ENCODE assay signal across 23 cellular contexts in the genomic region with DNA sequence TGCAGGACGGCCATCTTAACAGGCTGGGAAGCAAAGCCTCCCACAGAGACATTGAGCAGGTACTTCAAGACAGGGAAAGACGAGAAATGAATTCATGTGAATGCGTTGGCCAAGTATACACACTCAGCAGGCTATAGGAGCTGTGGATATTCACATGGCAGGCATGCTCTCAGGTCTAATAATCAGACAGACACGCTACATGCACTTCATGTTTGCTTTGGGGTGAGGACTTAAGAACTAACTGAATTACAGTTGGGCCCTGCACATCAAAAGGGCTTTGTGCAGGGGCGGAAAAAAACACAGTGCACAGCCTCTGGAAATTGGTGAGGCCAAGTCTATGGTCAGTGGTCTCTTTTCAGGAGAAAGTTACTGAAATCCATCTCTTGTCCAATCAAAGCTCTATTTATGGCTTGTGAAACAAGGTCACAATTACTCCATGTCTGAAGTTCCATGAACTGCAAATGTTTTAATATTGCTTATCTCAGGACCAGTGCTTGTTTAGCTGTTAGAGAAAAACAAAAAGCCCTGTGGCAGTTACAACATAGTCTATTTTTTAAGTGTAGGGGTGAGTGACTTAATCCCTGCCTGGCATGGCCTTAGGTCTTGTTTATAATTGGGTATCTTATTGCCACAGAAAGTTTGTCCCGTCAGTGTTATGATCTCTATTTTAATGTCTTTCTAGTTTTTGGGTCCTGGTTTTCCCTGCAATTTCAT.
"Had no signal": no experiment of that assay in that cellular context is flagged by ENCODE, and none has a peak within 500 bp of the region (broad histone marks: within the 10 kb centered on the region; RNA-seq: fewer than 3 reads in every experiment).

No MANE protein-coding gene starts in this region.

- H3K9me3 ChIP-seq: colonic mucosa, left lung, neutrophil, pancreas, right lobe of liver, thoracic aorta, tibial nerve, upper lobe of left lung had no signal

- ATAC-seq: left lung; naive thymus-derived CD4-positive, alpha-beta T cell; stimulated activated naive B cell treated with anti-CD40 and anti-IgM and Interleukin-4, amounts not matched to agents 10 μg/mL and 1 μg/mL and 100 μg/mL, for 72 hours had no signal

- H3K4me3 ChIP-seq: colonic mucosa, left lung, pancreas, right lobe of liver, thoracic aorta, tibial nerve, upper lobe of left lung had no signal

- H3K36me3 ChIP-seq: colonic mucosa, left lung, neutrophil, pancreas, right lobe of liver, thoracic aorta, tibial nerve, upper lobe of left lung had no signal

- H3K27ac Mint-ChIP-seq: dendritic cell treated with granulocyte-macrophage colony-stimulating factor and Interleukin-4, amounts not matched to agents 40 ng/mL and 50 ng/mL, for 4 days; naive thymus-derived CD4-positive, alpha-beta T cell; stimulated activated naive B cell treated with anti-CD40 and anti-IgM and Interleukin-4, amounts not matched to agents 10 μg/mL and 1 μg/mL and 100 μg/mL, for 72 hours; stimulated activated naive CD8-positive, alpha-beta T cell treated with anti-CD3 and anti-CD28 coated beads, Interleukin-15, Interleukin-2, amounts not matched to agents 100 ng/mL and 50 ng/mL, for 24 hours had no signal

- H3K4me1 Mint-ChIP-seq: stimulated activated naive B cell treated with anti-CD40 and anti-IgM and Interleukin-4, amounts not matched to agents 10 μg/mL and 1 μg/mL and 100 μg/mL, for 72 hours had no signal

- H3K36me3 Mint-ChIP-seq: naive thymus-derived CD4-positive, alpha-beta T cell; stimulated activated naive B cell treated with anti-CD40 and anti-IgM and Interleukin-4, amounts not matched to agents 10 μg/mL and 1 μg/mL and 100 μg/mL, for 72 hours had no signal

- H3K4me3 Mint-ChIP-seq: dendritic cell treated with granulocyte-macrophage colony-stimulating factor and Interleukin-4, amounts not matched to agents 40 ng/mL and 50 ng/mL, for 4 days; naive thymus-derived CD4-positive, alpha-beta T cell; stimulated activated naive B cell treated with anti-CD40 and anti-IgM and Interleukin-4, amounts not matched to agents 10 μg/mL and 1 μg/mL and 100 μg/mL, for 72 hours; stimulated activated naive CD8-positive, alpha-beta T cell treated with anti-CD3 and anti-CD28 coated beads, Interleukin-15, Interleukin-2, amounts not matched to agents 100 ng/mL and 50 ng/mL, for 24 hours had no signal

- DNase-seq: colonic mucosa; effector CD8-positive, alpha-beta T cell; erythroblast; head of caudate nucleus; kidney; left lung; mesenchymal stem cell; midbrain; naive thymus-derived CD4-positive, alpha-beta T cell; pancreas; right lobe of liver; small intestine; stimulated activated CD4-positive, alpha-beta T cell treated with anti-CD3 and anti-CD28 coated beads, Interleukin-15, amount 100 ng/mL, for 24 hours; stimulated activated CD4-positive, alpha-beta T cell treated with anti-CD3 and anti-CD28 coated beads, Interleukin-2, amount 100 ng/mL, for 48 hours; stimulated activated naive B cell treated with anti-CD40 and anti-IgM and Interleukin-4, amounts not matched to agents 10 μg/mL and 1 μg/mL and 100 μg/mL, for 72 hours; upper lobe of left lung had no signal

- FAIRE-seq: frontal cortex, kidney, pancreas, small intestine, urothelium cell line had no signal

- H3K9me3 Mint-ChIP-seq: dendritic cell treated with granulocyte-macrophage colony-stimulating factor and Interleukin-4, amounts not matched to agents 40 ng/mL and 50 ng/mL, for 4 days; naive thymus-derived CD4-positive, alpha-beta T cell; stimulated activated naive B cell treated with anti-CD40 and anti-IgM and Interleukin-4, amounts not matched to agents 10 μg/mL and 1 μg/mL and 100 μg/mL, for 72 hours; stimulated activated naive CD8-positive, alpha-beta T cell treated with anti-CD3 and anti-CD28 coated beads, Interleukin-15, Interleukin-2, amounts not matched to agents 100 ng/mL and 50 ng/mL, for 24 hours had no signal

- H3K27ac ChIP-seq: colonic mucosa, left lung, neutrophil, pancreas, right lobe of liver, thoracic aorta, tibial nerve, upper lobe of left lung had no signal

- H3K27me3 ChIP-seq: colonic mucosa, neutrophil, tibial nerve, upper lobe of left lung had no signal

- H3K4me1 ChIP-seq: colonic mucosa, left lung, pancreas, right lobe of liver, tibial nerve had no signal
